Comparison of ENCODE assay signal across 15 cellular contexts in the genomic region with DNA sequence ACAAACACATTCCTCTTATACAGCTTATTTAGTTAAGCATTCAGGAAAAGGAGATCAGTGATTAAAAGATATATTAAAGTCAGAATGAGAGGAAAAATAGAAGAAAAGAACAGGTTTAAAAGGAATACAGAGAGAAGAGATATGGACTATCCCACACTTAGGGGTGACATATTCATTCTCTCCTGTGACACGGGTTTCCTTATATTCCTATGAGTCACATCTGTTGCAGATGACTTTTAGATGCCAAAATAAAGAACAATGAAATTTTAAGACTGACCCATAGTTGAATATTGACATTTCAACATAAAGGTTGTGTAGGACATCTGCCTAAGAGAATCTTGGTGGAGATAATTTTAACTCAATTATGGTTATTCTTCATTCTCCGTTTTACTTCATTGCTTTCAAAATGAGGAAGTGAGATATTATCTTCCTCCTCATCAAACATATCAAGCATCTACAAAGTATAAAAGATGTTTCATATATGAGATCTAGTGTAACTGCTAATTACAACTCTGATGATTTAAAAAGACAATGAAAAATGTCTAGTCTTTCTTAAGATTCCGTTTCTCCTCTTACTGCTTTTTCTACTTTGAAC.
A peak's percentile ranks its signal among the peaks of the same experiment; 100 is the strongest.
DNase-seq lines count a peak whose midpoint lies in the region; ATAC-seq and TF ChIP-seq lines count a peak whose summit lies in the region.
"Had no signal": no experiment of that assay in that cellular context is flagged by ENCODE, and none has a peak within 500 bp of the region (broad histone marks: within the 10 kb centered on the region; RNA-seq: fewer than 3 reads in every experiment).

No MANE protein-coding gene starts in this region.

- DNase-seq in EH (ENCODE audit: low read depth) (peak; percentile 2), RKO (ENCODE audit: low spot score) (peak; percentile 11), immature natural killer cell (no peak), NCI-H1092 (lab: John Stamatoyannopoulos, UW) (no peak), heart left ventricle (no peak)
- DNase-seq: activated CD8-positive, alpha-beta memory T cell treated with anti-CD3 and anti-CD28 coated beads, Interleukin-2, amount 50 U/mL, for 4 hours; amniotic stem cell; CD4-positive, CD25-positive, alpha-beta regulatory T cell; NCI-H1436; PC-9; retina had no signal

- peak; percentile 59 for ATAC-seq in GM18870 (IDR thresholded peaks at IDR 0.05; ENCODE audit: unreplicated experiment)
- peak; percentile 68 for ATAC-seq in HG03175 (IDR thresholded peaks at IDR 0.05; ENCODE audit: unreplicated experiment)
- no peak for ATAC-seq in GM21423 (IDR thresholded peaks at IDR 0.05; ENCODE audit: unreplicated experiment)
- ATAC-seq in heart left ventricle, result no peak
- ATAC-seq: gastroesophageal sphincter had no signal

- no peaks in the 10 kb centered on the region for H3K36me3 ChIP-seq in heart left ventricle
- H3K36me3 ChIP-seq: gastroesophageal sphincter had no signal

- no peak overlapping the region for H3K4me3 Mint-ChIP-seq in immature natural killer cell
- H3K4me3 Mint-ChIP-seq: CD4-positive, CD25-positive, alpha-beta regulatory T cell had no signal

- no peak for TF ChIP-seq CTCF in heart left ventricle (IDR thresholded peaks at IDR 0.05)

- peaks cover 0 to 4% (median under 1%) of the 10 kb centered on the region in 6 donors for H3K9me3 Mint-ChIP-seq in immature natural killer cell

- H3K9me3 ChIP-seq in heart left ventricle, result peaks cover 0 to 23% (median 5%) of the 10 kb centered on the region in 12 donors

- intact Hi-C loops in heart left ventricle (cut with DNase I), result no loop called here

- H3K4me1 ChIP-seq in heart left ventricle, result no peaks in the 10 kb centered on the region
- H3K4me1 ChIP-seq: gastroesophageal sphincter had no signal

- H3K4me1 Mint-ChIP-seq in immature natural killer cell, result no peaks in the 10 kb centered on the region
- H3K4me1 Mint-ChIP-seq: CD4-positive, CD25-positive, alpha-beta regulatory T cell had no signal

- no peak overlapping the region for H3K4me3 ChIP-seq in heart left ventricle
- H3K4me3 ChIP-seq: gastroesophageal sphincter, PC-9 had no signal

- 66 to 75% (median 69%) methylated on average over 3 of the region's 3 CpGs for WGBS in heart left ventricle, 4 donors

- no peak overlapping the region for H3K27ac ChIP-seq in heart left ventricle
- H3K27ac ChIP-seq: gastroesophageal sphincter, PC-9 had no signal

- no peak overlapping the region for H3K27ac Mint-ChIP-seq in immature natural killer cell
- H3K27ac Mint-ChIP-seq: CD4-positive, CD25-positive, alpha-beta regulatory T cell had no signal

- no peaks in the 10 kb centered on the region for H3K27me3 ChIP-seq in heart left ventricle
- H3K27me3 ChIP-seq: gastroesophageal sphincter had no signal

- no peaks in the 10 kb centered on the region for H3K27me3 Mint-ChIP-seq in immature natural killer cell (ENCODE audit: low read depth in 3 of 3)
- H3K27me3 Mint-ChIP-seq: CD4-positive, CD25-positive, alpha-beta regulatory T cell had no signal

- no peak for TF ChIP-seq POLR2A in heart left ventricle (IDR thresholded peaks at IDR 0.05)

- H3K36me3 Mint-ChIP-seq in immature natural killer cell, result no peaks in the 10 kb centered on the region
- H3K36me3 Mint-ChIP-seq: CD4-positive, CD25-positive, alpha-beta regulatory T cell had no signal

Comparison
In these comparisons a context has a peak if more than half of its experiments do, and no peak if none do; other contexts are left out.
1. DNase-seq: peak in EH (single experiment) and RKO (single experiment); none in immature natural killer cell (0 of 3), NCI-H1092 (single experiment) and heart left ventricle (0 of 5).
2. ATAC-seq: peak in GM18870 (single experiment) and HG03175 (single experiment); none in GM21423 (single experiment) and heart left ventricle (0 of 4).